ENCODE assay signal across 8 cellular contexts in the genomic region with DNA sequence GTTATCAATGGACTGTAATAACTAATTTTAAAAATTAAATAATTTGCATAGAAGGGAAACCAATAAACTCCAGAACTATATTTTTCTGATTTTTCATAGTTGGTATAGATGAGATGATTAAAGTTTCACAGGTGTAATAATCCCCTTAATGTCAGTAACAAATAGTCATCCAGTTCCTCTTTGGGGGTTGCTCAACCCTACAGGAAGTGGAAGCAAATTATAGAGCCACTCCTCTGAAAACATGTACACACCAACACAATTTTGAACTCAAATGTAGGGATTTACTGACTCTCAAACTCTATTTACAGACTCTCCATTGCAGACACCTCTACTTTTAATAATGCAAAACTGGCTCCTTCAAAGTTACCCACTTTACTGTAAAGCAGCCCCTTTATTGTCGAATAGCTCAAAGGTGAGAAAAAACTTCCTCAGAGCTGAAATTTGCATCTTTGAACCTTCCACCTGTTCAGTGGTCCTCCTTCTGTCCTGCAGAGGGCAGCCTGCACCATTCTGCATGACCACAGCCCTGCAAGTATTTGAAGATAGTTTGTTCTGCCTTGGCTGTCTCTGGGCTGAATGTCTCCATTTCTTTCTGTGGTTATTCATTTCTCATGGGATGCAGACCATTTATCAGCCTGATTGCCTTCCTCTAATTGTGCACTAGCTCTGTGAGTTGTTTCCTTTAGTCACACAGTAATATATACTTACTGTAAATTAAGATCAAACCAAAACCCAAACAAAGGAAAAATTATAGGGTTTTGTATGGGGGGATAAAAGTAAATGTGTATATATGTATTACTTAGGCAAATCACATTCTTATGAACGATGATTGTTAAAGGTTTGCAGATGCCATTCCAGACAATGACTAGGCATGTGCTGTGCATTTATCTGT.
A peak's percentile ranks its signal among the peaks of the same experiment; 100 is the strongest.
DNase-seq lines count a peak whose midpoint lies in the region; ATAC-seq and TF ChIP-seq lines count a peak whose summit lies in the region.

No MANE protein-coding gene starts in this region.

- H3K27ac Mint-ChIP-seq in activated CD8-positive, alpha-beta T cell treated with anti-CD3 and anti-CD28 coated beads for 36 hours = no peak overlapping the region
- no peak overlapping the region for H3K27ac Mint-ChIP-seq in nephron progenitor cell

- peaks cover 5% of the 10 kb centered on the region for H3K4me1 Mint-ChIP-seq in activated CD8-positive, alpha-beta T cell treated with anti-CD3 and anti-CD28 coated beads for 36 hours (ENCODE audit: low read depth)
- H3K4me1 Mint-ChIP-seq in nephron progenitor cell = no peaks in the 10 kb centered on the region

- peak; percentile 63 for TF ChIP-seq CTCF in activated CD8-positive, alpha-beta T cell treated with anti-CD3 and anti-CD28 coated beads for 36 hours (IDR thresholded peaks at IDR 0.05)
- peak; percentile 93 for TF ChIP-seq CTCF in nephron progenitor cell (IDR thresholded peaks at IDR 0.05)

- no peaks in the 10 kb centered on the region for H3K27me3 Mint-ChIP-seq in activated CD8-positive, alpha-beta T cell treated with anti-CD3 and anti-CD28 coated beads for 36 hours
- H3K27me3 Mint-ChIP-seq in nephron progenitor cell (ENCODE audit: low read depth, poor library complexity) = peaks cover 3% of the 10 kb centered on the region

- CTCF ChIA-PET in activated CD8-positive, alpha-beta T cell treated with anti-CD3 and anti-CD28 coated beads for 36 hours (lab: Charles Lee) = interaction anchor here (0.9 to 1.5 kb wide), 5 partner anchors 9 to 1188 kb away, joined by 3 to 5 read pairs (median 3); no protein-coding TSS in a partner anchor

- ATAC-seq in GM18520 (IDR thresholded peaks at IDR 0.05; ENCODE audit: unreplicated experiment) (peak; percentile 75), HG02970 (IDR thresholded peaks at IDR 0.05; ENCODE audit: low FRiP score, unreplicated experiment) (peak; percentile 61)
- peak; percentile 51 for ATAC-seq in activated CD8-positive, alpha-beta T cell treated with anti-CD3 and anti-CD28 coated beads for 36 hours

- no peaks in the 10 kb centered on the region for H3K36me3 Mint-ChIP-seq in activated CD8-positive, alpha-beta T cell treated with anti-CD3 and anti-CD28 coated beads for 36 hours (ENCODE audit: low read depth)
- no peaks in the 10 kb centered on the region for H3K36me3 Mint-ChIP-seq in nephron progenitor cell (ENCODE audit: low read depth)

- no peaks in the 10 kb centered on the region for H3K9me3 Mint-ChIP-seq in activated CD8-positive, alpha-beta T cell treated with anti-CD3 and anti-CD28 coated beads for 36 hours
- no peaks in the 10 kb centered on the region for H3K9me3 Mint-ChIP-seq in nephron progenitor cell

- DNase-seq in Ammon's horn (ENCODE audit: low spot score) = peak; percentile 81
- DNase-seq in NCI-H2029 treated with DMSO at 0.1 percent for 48 hours (lab: John Stamatoyannopoulos, UW) = peak; percentile 8
- DNase-seq in activated CD8-positive, alpha-beta T cell treated with anti-CD3 and anti-CD28 coated beads for 36 hours = peak; percentile 55
- peak; percentile 78 for DNase-seq in fibroblast of peridontal ligament (ENCODE audit: extremely low read depth)
- DNase-seq in nephron progenitor cell = peak; percentile 54
- no peak for DNase-seq in GF-D8 (lab: John Stamatoyannopoulos, UW)

- intact Hi-C loops in activated CD8-positive, alpha-beta T cell treated with anti-CD3 and anti-CD28 coated beads for 36 hours (cut with micrococcal nuclease) = loop anchor here (10.0 kb wide), 2 partner anchors 991 to 1191 kb away; no protein-coding TSS in a partner anchor

- POLR2A ChIA-PET in activated CD8-positive, alpha-beta T cell treated with anti-CD3 and anti-CD28 coated beads for 36 hours (lab: Charles Lee) = no interaction called here

- no peak overlapping the region for H3K4me3 Mint-ChIP-seq in activated CD8-positive, alpha-beta T cell treated with anti-CD3 and anti-CD28 coated beads for 36 hours
- H3K4me3 Mint-ChIP-seq in nephron progenitor cell = no peak overlapping the region
